In genomic region chr7:157010588-157011332, GRCh38 we compare ENCODE assay signal across 8 cellular contexts.
A peak's percentile ranks its signal among the peaks of the same experiment; 100 is the strongest.
DNase-seq lines count a peak whose midpoint lies in the region; ATAC-seq lines count a peak whose summit lies in the region.

TSS of gene MNX1 (minus strand) at chr7:157010663. CDS start at chr7:157010350, 313 bp downstream.

- H3K4me1 ChIP-seq in ES-I3 (ENCODE audit: insufficient read depth, low read length): peaks cover 24% of the 10 kb centered on the region

- no peaks in the 10 kb centered on the region for H3K9me3 ChIP-seq in ES-I3 (ENCODE audit: control insufficient read depth, insufficient read depth, low read length)

- H3K36me3 ChIP-seq in ES-I3 (ENCODE audit: insufficient read depth, low read length): no peaks in the 10 kb centered on the region

- ATAC-seq in GM21515 (IDR thresholded peaks at IDR 0.05; ENCODE audit: unreplicated experiment): peak; percentile 70
- ATAC-seq in activated naive CD8-positive, alpha-beta T cell treated with anti-CD3 and anti-CD28 coated beads, Interleukin-2, amount 50 U/mL, for 24 hours: peak; percentile 58

- H3K4me3 Mint-ChIP-seq in activated naive CD8-positive, alpha-beta T cell treated with anti-CD3 and anti-CD28 coated beads, Interleukin-2, amount 50 U/mL, for 24 hours: peak within 1 kb of the TSS; percentile 36

- peak within 1 kb of the TSS; percentile 63; the same call in 1 of the 2 replicates for H3K9ac ChIP-seq in ES-I3 (ENCODE audit: low read depth, low read length)

- H3K27me3 Mint-ChIP-seq in activated naive CD8-positive, alpha-beta T cell treated with anti-CD3 and anti-CD28 coated beads, Interleukin-2, amount 50 U/mL, for 24 hours: peaks cover 84% of the 10 kb centered on the region

- DNase-seq in HS-5 (ENCODE audit: low read depth): peak; percentile 2
- peak; percentile 41 for DNase-seq in OCI-M2 (lab: John Stamatoyannopoulos, UW; ENCODE audit: unreplicated experiment)
- DNase-seq in activated naive CD8-positive, alpha-beta T cell treated with anti-CD3 and anti-CD28 coated beads, Interleukin-2, amount 50 U/mL, for 24 hours: peak; percentile 52
- peak; percentile 96 for DNase-seq in iPS-NIHi11 (ENCODE audit: low spot score)
- peak; percentile 39 to 69 for DNase-seq in stimulated activated CD4-positive, alpha-beta T cell treated with anti-CD3 and anti-CD28 coated beads, Interleukin-2, amount 100 ng/mL, for 24 hours
- no peak for DNase-seq in GM03348 (ENCODE audit: low spot score)

- peaks cover 13% of the 10 kb centered on the region for H3K4me1 Mint-ChIP-seq in activated naive CD8-positive, alpha-beta T cell treated with anti-CD3 and anti-CD28 coated beads, Interleukin-2, amount 50 U/mL, for 24 hours

- H3K9me3 Mint-ChIP-seq in activated naive CD8-positive, alpha-beta T cell treated with anti-CD3 and anti-CD28 coated beads, Interleukin-2, amount 50 U/mL, for 24 hours: no peaks in the 10 kb centered on the region

- H3K27ac Mint-ChIP-seq in activated naive CD8-positive, alpha-beta T cell treated with anti-CD3 and anti-CD28 coated beads, Interleukin-2, amount 50 U/mL, for 24 hours: no peak within 1 kb of the TSS

- no peaks in the 10 kb centered on the region for H3K36me3 Mint-ChIP-seq in activated naive CD8-positive, alpha-beta T cell treated with anti-CD3 and anti-CD28 coated beads, Interleukin-2, amount 50 U/mL, for 24 hours (ENCODE audit: low read depth)
